ENCODE assay signal across 1 cellular context in the genomic region with DNA sequence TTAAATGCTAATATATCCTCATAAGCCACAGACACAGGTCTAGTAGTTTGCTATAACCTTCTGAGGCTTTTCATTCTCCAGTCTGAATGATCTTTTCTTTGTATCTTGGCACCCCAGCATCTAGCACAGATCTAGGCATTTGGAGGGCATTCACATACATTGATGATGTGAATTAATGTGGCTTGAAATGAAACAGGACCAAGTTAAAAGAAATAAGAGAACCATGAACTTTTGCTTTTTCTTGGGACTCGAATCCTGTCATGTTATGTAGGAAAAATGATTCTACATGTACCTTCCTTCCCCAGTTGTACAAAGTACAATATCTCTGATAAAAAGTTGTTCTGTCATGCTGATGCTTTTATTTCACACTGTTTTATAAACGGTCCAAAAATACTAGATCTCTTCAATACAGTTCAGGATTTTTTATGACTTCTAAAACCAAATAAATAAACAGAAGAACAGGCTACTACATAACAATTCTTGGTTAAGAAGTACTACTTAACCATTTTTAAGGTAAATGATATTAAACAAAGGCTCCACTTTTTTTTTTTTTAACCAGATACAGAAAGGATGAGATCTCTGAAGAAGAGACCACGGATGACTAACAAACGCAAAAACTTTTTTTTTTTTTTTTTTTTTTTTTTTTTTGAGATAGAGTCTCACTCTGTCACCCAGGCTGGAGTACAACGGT.
TF ChIP-seq lines count a peak whose summit lies in the region.

No MANE protein-coding gene starts in this region.

TF ChIP-seq in HepG2, 621 proteins besides CTCF, POLR2A, EP300 and RAD21:
- TF ChIP-seq PPARG (CRISPR knock-in tag; conservative IDR thresholded peaks at IDR 0.05) (no peak), ZNF546 (CRISPR knock-in tag; conservative IDR thresholded peaks at IDR 0.05) (no peak), ZNF3 (CRISPR knock-in tag; IDR thresholded peaks at IDR 0.05) (no peak), ISX (CRISPR knock-in tag; conservative IDR thresholded peaks at IDR 0.05) (no peak), ZNF720 (CRISPR knock-in tag; IDR thresholded peaks at IDR 0.05) (no peak), NAIF1 (CRISPR knock-in tag; IDR thresholded peaks at IDR 0.05; ENCODE audit: borderline replicate concordance) (no peak), EED (CRISPR knock-in tag; IDR thresholded peaks at IDR 0.05) (no peak), STAT5B (CRISPR knock-in tag; IDR thresholded peaks at IDR 0.05) (no peak), MED1 (CRISPR knock-in tag; IDR thresholded peaks at IDR 0.05) (no peak), KDM4B (CRISPR knock-in tag; IDR thresholded peaks at IDR 0.05) (no peak), FOXK2 (IDR thresholded peaks at IDR 0.05) (no peak), ZNF333 (CRISPR knock-in tag; IDR thresholded peaks at IDR 0.05; ENCODE audit: borderline replicate concordance) (no peak), NONO (IDR thresholded peaks at IDR 0.05) (no peak), NONO (CRISPR knock-in tag; conservative IDR thresholded peaks at IDR 0.05) (no peak), MIXL1 (CRISPR knock-in tag; IDR thresholded peaks at IDR 0.05) (no peak)
- TF ChIP-seq, protein P1, sequence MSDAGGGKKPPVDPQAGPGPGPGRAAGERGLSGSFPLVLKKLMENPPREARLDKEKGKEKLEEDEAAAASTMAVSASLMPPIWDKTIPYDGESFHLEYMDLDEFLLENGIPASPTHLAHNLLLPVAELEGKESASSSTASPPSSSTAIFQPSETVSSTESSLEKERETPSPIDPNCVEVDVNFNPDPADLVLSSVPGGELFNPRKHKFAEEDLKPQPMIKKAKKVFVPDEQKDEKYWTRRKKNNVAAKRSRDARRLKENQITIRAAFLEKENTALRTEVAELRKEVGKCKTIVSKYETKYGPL (CRISPR knock-in tag; IDR thresholded peaks at IDR 0.05): no peak
TF ChIP-seq in HepG2: peak in this region for 0.
